Comparison of ENCODE assay signal across 8 cellular contexts in genomic region chr11:114340311-114341131, GRCh38. TPM values are rescaled to one million over a fixed set of nuclear protein-coding genes. Genes with fewer than 3 reads are reported as not detected.
DNase-seq lines count a peak whose midpoint lies in the region; ATAC-seq and TF ChIP-seq lines count a peak whose summit lies in the region.

No MANE protein-coding gene starts in this region.

- H3K27ac ChIP-seq in muscle layer of colon (ENCODE audit: low read depth, low read length), result no peak overlapping the region
- H3K27ac ChIP-seq in vagina, result peak overlapping the region; percentile 14

- H3K4me1 ChIP-seq in muscle layer of colon (ENCODE audit: insufficient read depth, low read length), result no peaks in the 10 kb centered on the region
- peaks cover 6% of the 10 kb centered on the region for H3K4me1 ChIP-seq in vagina

- H3K9ac ChIP-seq in muscle layer of colon (ENCODE audit: low read length), result no peak overlapping the region

- H3K4me3 ChIP-seq in epithelial cell of esophagus (ENCODE audit: low read length) (no peak overlapping the region), muscle layer of colon (ENCODE audit: low read depth in 1 of 2, low read length in 2 of 2) (peak overlapping the region; percentile 8 to 30), vagina (peak overlapping the region in 1 of 2 donors; percentile 0)

- TF ChIP-seq CTCF in epithelial cell of esophagus (IDR thresholded peaks at IDR 0.05; ENCODE audit: insufficient read depth, low read depth, low read length, missing control alignments), result peak; percentile 89
- TF ChIP-seq CTCF in vagina (IDR thresholded peaks at IDR 0.05), result peak; percentile 67 to 87 (median 74)

- peak; percentile 48 for ATAC-seq in HG02610 (IDR thresholded peaks at IDR 0.05; ENCODE audit: unreplicated experiment)

- peak; percentile 72 for DNase-seq in DMS53 treated with DMSO at 0.1 percent for 48 hours (lab: John Stamatoyannopoulos, UW; ENCODE audit: unreplicated experiment)
- peak; percentile 83 for DNase-seq in NCI-H345 (lab: John Stamatoyannopoulos, UW)
- DNase-seq in activated CD4-positive, alpha-beta T cell treated with anti-CD3 and anti-CD28 coated beads for 4 hours, result peak; percentile 25
- DNase-seq in epithelial cell of esophagus (ENCODE audit: low read depth), result peak; percentile 69
- no peak for DNase-seq in vagina (ENCODE audit: extremely low spot score in 2 of 2)
- no peak for DNase-seq in germinal center (ENCODE audit: low spot score)

- H3K27me3 ChIP-seq in muscle layer of colon (ENCODE audit: control insufficient read depth in 1 of 2, insufficient read depth in 2 of 2, low read length in 2 of 2) (no peaks in the 10 kb centered on the region), vagina (no peaks in the 10 kb centered on the region)

- intact Hi-C loops in vagina (cut with DNase I), result loop anchor here (5.0 kb wide), 1 partner anchor 422 kb away; no protein-coding TSS in a partner anchor

- no peak for TF ChIP-seq POLR2A in vagina (IDR thresholded peaks at IDR 0.05)

- H3K9me3 ChIP-seq in muscle layer of colon (ENCODE audit: low read length) (no peaks in the 10 kb centered on the region), vagina (no peaks in the 10 kb centered on the region)

- H3K36me3 ChIP-seq in muscle layer of colon (ENCODE audit: insufficient read depth, low read length), result no peaks in the 10 kb centered on the region
- no peaks in the 10 kb centered on the region for H3K36me3 ChIP-seq in vagina

RNA-seq across cellular contexts. Expression of gene NNMT, which starts 44.3 kb away (rescaled TPM):
- total RNA-seq in vagina, result 898 TPM

RNA-seq across cellular contexts. Expression of gene C11orf71, which starts 59.8 kb away (rescaled TPM):
- 2.7 TPM for total RNA-seq in vagina

RNA-seq across cellular contexts. Expression of gene RBM7, which starts 59.9 kb away (rescaled TPM):
- total RNA-seq in vagina, result 24.8 TPM

Comparison
In these comparisons a context has a peak if more than half of its experiments do, and no peak if none do; other contexts are left out.
1. DNase-seq: peak in DMS53 treated with DMSO at 0.1 percent for 48 hours (single experiment), NCI-H345 (single experiment), activated CD4-positive, alpha-beta T cell treated with anti-CD3 and anti-CD28 coated beads for 4 hours (2 of 2) and epithelial cell of esophagus (single experiment); none in vagina (0 of 2) and germinal center (single experiment).